9 cellular contexts compared by ENCODE assay signal in genomic region chr4:67714248-67714583, GRCh38.
DNase-seq lines count a peak whose midpoint lies in the region; ATAC-seq lines count a peak whose summit lies in the region.
"Had no signal": no experiment of that assay in that cellular context is flagged by ENCODE, and none has a peak within 500 bp of the region (broad histone marks: within the 10 kb centered on the region; RNA-seq: fewer than 3 reads in every experiment).

No MANE protein-coding gene starts in this region.

- ATAC-seq in GM19463 (IDR thresholded peaks at IDR 0.05; ENCODE audit: unreplicated experiment) (peak; percentile 96), GM21528 (IDR thresholded peaks at IDR 0.05; ENCODE audit: low FRiP score, unreplicated experiment) (no peak)

- DNase-seq in ELF-1 (ENCODE audit: low read depth, low spot score) (peak; percentile 30), HK-2 (ENCODE audit: unreplicated experiment) (peak; percentile 82), glomerular visceral epithelial cell (ENCODE audit: extremely low spot score) (peak; percentile 61), COLO668 (lab: John Stamatoyannopoulos, UW; ENCODE audit: unreplicated experiment) (no peak), SIG-M5 treated with dmso at 0.1 percent for 504 hours (lab: John Stamatoyannopoulos, UW; ENCODE audit: unreplicated experiment) (no peak), NCI-H2107 treated with DMSO at 0.1 percent for 48 hours (lab: John Stamatoyannopoulos, UW; ENCODE audit: unreplicated experiment) (no peak)
- DNase-seq: NCI-H526 had no signal

Comparison
In these comparisons a context has a peak if more than half of its experiments do, and no peak if none do; other contexts are left out.
1. DNase-seq: peak in ELF-1 (single experiment), HK-2 (single experiment) and glomerular visceral epithelial cell (single experiment); none in COLO668 (single experiment), SIG-M5 treated with dmso at 0.1 percent for 504 hours (single experiment) and NCI-H2107 treated with DMSO at 0.1 percent for 48 hours (single experiment).